ENCODE assay signal across 35 cellular contexts in genomic region chr11:2413735-2414579, GRCh38. TPM values are rescaled to one million over a fixed set of nuclear protein-coding genes. Genes with fewer than 3 reads are reported as not detected.
"Had no signal": no experiment of that assay in that cellular context is flagged by ENCODE, and none has a peak within 500 bp of the region (broad histone marks: within the 10 kb centered on the region; RNA-seq: fewer than 3 reads in every experiment).

No MANE protein-coding gene starts in this region.

- DNase-seq: activated CD4-positive, alpha-beta T cell treated with anti-CD3 and anti-CD28 coated beads for 48 hours; activated CD4-positive, alpha-beta T cell treated with anti-CD3 and anti-CD28 coated beads, Interleukin-2, amount 50 U/mL, for 48 hours; activated CD8-positive, alpha-beta memory T cell treated with anti-CD3 and anti-CD28 coated beads for 24 hours; activated CD8-positive, alpha-beta memory T cell treated with anti-CD3 and anti-CD28 coated beads, Interleukin-2, amount 50 U/mL, for 4 hours; activated gamma-delta T cell; activated naive CD8-positive, alpha-beta T cell treated with anti-CD3 and anti-CD28 coated beads, Interleukin-2, amount 50 U/mL, for 24 hours; activated T-cell treated with anti-CD3 and anti-CD28 coated beads, Interleukin-2, amount 50 U/mL, for 1 hour; amygdala; central memory CD4-positive, alpha-beta T cell; immature natural killer cell; kidney; naive B cell; nephron progenitor cell; retina; sigmoid colon; small intestine; stimulated activated CD4-positive, alpha-beta T cell treated with anti-CD3 and anti-CD28 coated beads, Interleukin-4, amount 100 ng/mL, for 24 hours; stimulated activated naive CD8-positive, alpha-beta T cell treated with anti-CD3 and anti-CD28 coated beads, Interleukin-15, amount 100 ng/mL, for 72 hours; thyroid gland had no signal

- H3K27ac Mint-ChIP-seq: activated naive CD4-positive, alpha-beta T cell treated with anti-CD3 and anti-CD28 coated beads, Interleukin-2, amount 50 U/mL, for 24 hours; activated naive CD8-positive, alpha-beta T cell treated with anti-CD3 and anti-CD28 coated beads, Interleukin-2, amount 50 U/mL, for 24 hours; immature natural killer cell; mesothelial cell of epicardium; nephron progenitor cell; progenitor cell of endocrine pancreas; stimulated activated effector memory CD8-positive, alpha-beta T cell treated with anti-CD3 and anti-CD28 coated beads, Interleukin-12 subunit alpha, Interleukin-12 subunit beta, amount 100 ng/mL, for 72 hours; stimulated activated naive CD8-positive, alpha-beta T cell treated with anti-CD3 and anti-CD28 coated beads, Interleukin-15, amount 100 ng/mL, for 72 hours had no signal

- H3K4me3 Mint-ChIP-seq: activated naive CD4-positive, alpha-beta T cell treated with anti-CD3 and anti-CD28 coated beads, Interleukin-2, amount 50 U/mL, for 24 hours; activated naive CD8-positive, alpha-beta T cell treated with anti-CD3 and anti-CD28 coated beads, Interleukin-2, amount 50 U/mL, for 24 hours; immature natural killer cell; mesothelial cell of epicardium; naive B cell; nephron progenitor cell; stimulated activated effector memory CD8-positive, alpha-beta T cell treated with anti-CD3 and anti-CD28 coated beads, Interleukin-12 subunit alpha, Interleukin-12 subunit beta, amount 100 ng/mL, for 72 hours; stimulated activated naive CD8-positive, alpha-beta T cell treated with anti-CD3 and anti-CD28 coated beads, Interleukin-15, amount 100 ng/mL, for 72 hours had no signal

- H3K36me3 Mint-ChIP-seq: activated naive CD4-positive, alpha-beta T cell treated with anti-CD3 and anti-CD28 coated beads, Interleukin-2, amount 50 U/mL, for 24 hours; immature natural killer cell; mesothelial cell of epicardium; naive B cell; stimulated activated effector memory CD8-positive, alpha-beta T cell treated with anti-CD3 and anti-CD28 coated beads, Interleukin-12 subunit alpha, Interleukin-12 subunit beta, amount 100 ng/mL, for 72 hours had no signal

- H3K27me3 Mint-ChIP-seq: activated naive CD4-positive, alpha-beta T cell treated with anti-CD3 and anti-CD28 coated beads, Interleukin-2, amount 50 U/mL, for 24 hours; naive B cell; progenitor cell of endocrine pancreas; stimulated activated naive CD8-positive, alpha-beta T cell treated with anti-CD3 and anti-CD28 coated beads, Interleukin-15, amount 100 ng/mL, for 72 hours had no signal

- H3K27me3 ChIP-seq: breast epithelium, gastroesophageal sphincter, hepatocyte, ovary, sigmoid colon, thyroid gland, vagina had no signal

- H3K4me1 ChIP-seq: breast epithelium, gastroesophageal sphincter, thyroid gland, upper lobe of left lung, vagina had no signal

- H3K9me3 ChIP-seq: breast epithelium, gastroesophageal sphincter, ovary, sigmoid colon, thyroid gland, upper lobe of left lung, vagina had no signal

- H3K9me3 Mint-ChIP-seq: activated naive CD4-positive, alpha-beta T cell treated with anti-CD3 and anti-CD28 coated beads, Interleukin-2, amount 50 U/mL, for 24 hours; activated naive CD8-positive, alpha-beta T cell treated with anti-CD3 and anti-CD28 coated beads, Interleukin-2, amount 50 U/mL, for 24 hours; immature natural killer cell; mesothelial cell of epicardium; naive B cell; nephron progenitor cell; stimulated activated effector memory CD8-positive, alpha-beta T cell treated with anti-CD3 and anti-CD28 coated beads, Interleukin-12 subunit alpha, Interleukin-12 subunit beta, amount 100 ng/mL, for 72 hours; stimulated activated naive CD8-positive, alpha-beta T cell treated with anti-CD3 and anti-CD28 coated beads, Interleukin-15, amount 100 ng/mL, for 72 hours had no signal

- H3K4me1 Mint-ChIP-seq: activated naive CD4-positive, alpha-beta T cell treated with anti-CD3 and anti-CD28 coated beads, Interleukin-2, amount 50 U/mL, for 24 hours; activated naive CD8-positive, alpha-beta T cell treated with anti-CD3 and anti-CD28 coated beads, Interleukin-2, amount 50 U/mL, for 24 hours; naive B cell; stimulated activated effector memory CD8-positive, alpha-beta T cell treated with anti-CD3 and anti-CD28 coated beads, Interleukin-12 subunit alpha, Interleukin-12 subunit beta, amount 100 ng/mL, for 72 hours; stimulated activated naive CD8-positive, alpha-beta T cell treated with anti-CD3 and anti-CD28 coated beads, Interleukin-15, amount 100 ng/mL, for 72 hours had no signal

- H3K36me3 ChIP-seq: breast epithelium, gastroesophageal sphincter, ovary, sigmoid colon, thyroid gland, upper lobe of left lung, vagina had no signal

- H3K4me3 ChIP-seq: breast epithelium, gastroesophageal sphincter, hepatocyte, ovary, sigmoid colon, thyroid gland, upper lobe of left lung, vagina had no signal

- ATAC-seq: activated CD4-positive, CD25-positive, alpha-beta regulatory T cell treated with anti-CD3 and anti-CD28 coated beads, Interleukin-2, amount 50 U/mL, for 24 hours; activated naive CD8-positive, alpha-beta T cell treated with anti-CD3 and anti-CD28 coated beads, Interleukin-2, amount 50 U/mL, for 24 hours; gastroesophageal sphincter; stimulated activated effector memory CD8-positive, alpha-beta T cell treated with anti-CD3 and anti-CD28 coated beads, Interleukin-12 subunit alpha, Interleukin-12 subunit beta, amount 100 ng/mL, for 72 hours; stimulated activated naive CD8-positive, alpha-beta T cell treated with anti-CD3 and anti-CD28 coated beads, Interleukin-15, amount 100 ng/mL, for 72 hours had no signal

- H3K27ac ChIP-seq: breast epithelium, gastroesophageal sphincter, hepatocyte, ovary, sigmoid colon, thyroid gland, upper lobe of left lung, vagina, VCaP had no signal

RNA-seq across cellular contexts. Expression of gene TRPM5, which starts 30.4 kb away (rescaled TPM):
- total RNA-seq: breast epithelium, endothelial cell of umbilical vein, fibroblast of lung, fibroblast of villous mesenchyme, gastroesophageal sphincter, lower leg skin, sigmoid colon, upper lobe of left lung, vagina had no signal
- polyA plus RNA-seq: endothelial cell of umbilical vein, fibroblast of lung, immature natural killer cell had no signal

RNA-seq across cellular contexts. Expression of gene KCNQ1, which starts 30.9 kb away (rescaled TPM):
- total RNA-seq: fibroblast of lung, fibroblast of villous mesenchyme had no signal
- polyA plus RNA-seq: fibroblast of lung had no signal
